18 cellular contexts compared by ENCODE assay signal in genomic region chr10:118041316-118041715, GRCh38. TPM values are rescaled to one million over a fixed set of nuclear protein-coding genes. Genes with fewer than 3 reads are reported as not detected.
DNase-seq lines count a peak whose midpoint lies in the region; ATAC-seq and TF ChIP-seq lines count a peak whose summit lies in the region.
"Had no signal": no experiment of that assay in that cellular context is flagged by ENCODE, and none has a peak within 500 bp of the region (broad histone marks: within the 10 kb centered on the region; RNA-seq: fewer than 3 reads in every experiment).

No MANE protein-coding gene starts in this region.

- no peak overlapping the region for H4K8ac ChIP-seq in IMR-90 (ENCODE audit: low read depth in 2 of 2, low read length in 2 of 2)

- no peak overlapping the region; the same call in 1 of the 2 replicates for H3K4me2 ChIP-seq in IMR-90 (ENCODE audit: low read depth, low read length)

- H3K4me3 ChIP-seq in ACC112 (ENCODE audit: low read depth, low read length) (0 out of 2 replicates have a peak overlapping the region, but pooled peaks have one; percentile 32), IMR-90 (ENCODE audit: insufficient read depth, low read depth, low read length) (no peak overlapping the region), cardiac fibroblast (replicated peaks in 1 of 2; ENCODE audit: low read depth in 2 of 2, low read length in 2 of 2) (no peak overlapping the region)
- H3K4me3 ChIP-seq: HAP-1 had no signal

- no peak overlapping the region for H2AK9ac ChIP-seq in IMR-90 (replicated peaks; ENCODE audit: low read depth, low read length, poor library complexity)

- H3K27ac ChIP-seq in ACC112 (ENCODE audit: low read depth, low read length) = peak overlapping the region; percentile 71
- no peak overlapping the region for H3K27ac ChIP-seq in IMR-90 (ENCODE audit: insufficient read depth, low read length)
- H3K27ac ChIP-seq: RWPE1 had no signal

- H2BK15ac ChIP-seq in IMR-90 (ENCODE audit: low read depth, low read length) = no peak overlapping the region

- in situ Hi-C loops in IMR-90 (cut with MboI; ENCODE audit: low sequenced_read_pairs) = no loop called here

- dilution Hi-C loops in IMR-90 (cut with HindIII; ENCODE audit: low sequenced_read_pairs, unreplicated experiment) = no loop called here

- H2AFZ ChIP-seq in ACC112 (ENCODE audit: low read length, unreplicated experiment) = no peak overlapping the region
- no peak overlapping the region for H2AFZ ChIP-seq in IMR-90 (replicated peaks; ENCODE audit: low read length, poor library complexity)

- H3K14ac ChIP-seq in IMR-90 (replicated peaks; ENCODE audit: low read depth, low read length) = no peak overlapping the region

- intact Hi-C loops in IMR-90 (cut with micrococcal nuclease) = loop anchor here (10.0 kb wide), 2 partner anchors 507 to 703 kb away; no protein-coding TSS in a partner anchor

- CTCF ChIA-PET in IMR-90 (lab: Yijun Ruan, JAX) = no interaction called here

- TF ChIP-seq CTCF in IMR-90 (conservative IDR thresholded peaks at IDR 0.05; ENCODE audit: low read depth, low read length) (no peak), cardiac fibroblast (IDR thresholded peaks at IDR 0.05; ENCODE audit: low read depth, low read length) (no peak)

- H3K23ac ChIP-seq in IMR-90 (ENCODE audit: low read depth, low read length) = no peak overlapping the region

- no CpG with 5 or more reads among the region's 2 CpGs for WGBS in IMR-90 (ENCODE audit: extremely low coverage in 2 of 2, insufficient read length in 1 of 2), 2 experiments

- no TSS peak for BruUV-seq in IMR-90 (replicated peaks; lab: Mats Ljungman, UMichigan)

- no peak overlapping the region for H3K18ac ChIP-seq in IMR-90 (ENCODE audit: low read depth, low read length)

- POLR2A ChIA-PET in IMR-90 (lab: Charles Lee; ENCODE audit: unreplicated experiment) = no interaction called here

- H2BK5ac ChIP-seq in IMR-90 (ENCODE audit: low read depth, low read length, poor library complexity, severe bottlenecking) = no peak overlapping the region

- H3K27me3 ChIP-seq in ACC112 (ENCODE audit: insufficient read depth, low read length) (no peaks in the 10 kb centered on the region), IMR-90 (ENCODE audit: control insufficient read depth, insufficient read depth, low read length) (no peaks in the 10 kb centered on the region)

- no peak overlapping the region for H4K5ac ChIP-seq in IMR-90 (ENCODE audit: low read depth, low read length)

- no peak overlapping the region for H2AK5ac ChIP-seq in IMR-90 (ENCODE audit: low read depth, low read length)

- ATAC-seq in IMR-90 (ENCODE audit: low read depth) (no peak), GM18907 (IDR thresholded peaks at IDR 0.05; ENCODE audit: unreplicated experiment) (no peak), HG02642 (IDR thresholded peaks at IDR 0.05; ENCODE audit: poor library complexity, unreplicated experiment) (no peak)
- ATAC-seq: sciatic nerve; stimulated activated effector memory CD8-positive, alpha-beta T cell treated with anti-CD3 and anti-CD28 coated beads, Interleukin-12 subunit alpha, Interleukin-12 subunit beta, amount 100 ng/mL, for 72 hours; T-helper 17 cell had no signal

- H3K56ac ChIP-seq in IMR-90 (ENCODE audit: extremely low read depth, insufficient read depth, low read length) = no peak overlapping the region

- H3K79me2 ChIP-seq in ACC112 (ENCODE audit: control insufficient read depth, insufficient read depth, low read length, unreplicated experiment) = peaks cover 57% of the 10 kb centered on the region

- no peaks in the 10 kb centered on the region; the same call in 1 of the 2 replicates for H4K20me1 ChIP-seq in IMR-90 (ENCODE audit: insufficient read depth, low read length)

- no peak for TF ChIP-seq RAD21 in IMR-90 (IDR thresholded peaks at IDR 0.05; ENCODE audit: low read length)

- no peak for TF ChIP-seq POLR2A in IMR-90 (IDR thresholded peaks at IDR 0.05; ENCODE audit: low read depth, low read length)

- no peak overlapping the region for H2BK20ac ChIP-seq in IMR-90 (ENCODE audit: low read depth, low read length)

- peaks cover 11% of the 10 kb centered on the region in 2 experiments; a peak in 3 of 4 replicates for H3K79me1 ChIP-seq in IMR-90 (ENCODE audit: low read depth in 1 of 2, low read length in 2 of 2)

- H3K9ac ChIP-seq in IMR-90 (ENCODE audit: low read depth, low read length) = no peak overlapping the region

- peaks cover 3% of the 10 kb centered on the region for H3K9me1 ChIP-seq in IMR-90 (ENCODE audit: insufficient read depth, low read length)

- H3K9me3 ChIP-seq in IMR-90 (ENCODE audit: control insufficient read depth, insufficient read depth, low read length) = no peaks in the 10 kb centered on the region
- H3K9me3 ChIP-seq: HAP-1 had no signal

- no peak overlapping the region for H3K4ac ChIP-seq in IMR-90 (ENCODE audit: low read depth, low read length)

- H4K91ac ChIP-seq in IMR-90 (ENCODE audit: insufficient read depth, low read depth, low read length) = no peak overlapping the region

- DNase-seq in IMR-90 (peak; percentile 76), cardiac fibroblast (ENCODE audit: low read depth in 2 of 2) (peak; percentile 71 to 86), kidney glomerular epithelial cell (lab: John Stamatoyannopoulos, UW) (peak; percentile 87), DMS 273 treated with DMSO at 0.1 percent for 48 hours (lab: John Stamatoyannopoulos, UW) (no peak), SHP77 (lab: John Stamatoyannopoulos, UW) (no peak)
- DNase-seq: activated CD8-positive, alpha-beta memory T cell treated with anti-CD3 and anti-CD28 coated beads, Interleukin-2, amount 50 U/mL, for 48 hours; Calu3; erythroblast; NCI-H187 treated with DMSO at 0.1 percent for 48 hours; NCI-H82; T-helper 17 cell had no signal

- H3K4me1 ChIP-seq in ACC112 (ENCODE audit: control insufficient read depth, insufficient read depth, low read length, unreplicated experiment) (peaks cover 37% of the 10 kb centered on the region), IMR-90 (ENCODE audit: control insufficient read depth, insufficient read depth, low read length) (no peaks in the 10 kb centered on the region; the same call in 1 of the 2 replicates)

- no peak overlapping the region for H2BK120ac ChIP-seq in IMR-90 (ENCODE audit: low read depth, low read length)

- no peaks in the 10 kb centered on the region for H3K36me3 ChIP-seq in ACC112 (ENCODE audit: insufficient read depth, low read length)
- peaks cover 1% of the 10 kb centered on the region; the same call in 1 of the 2 replicates for H3K36me3 ChIP-seq in IMR-90 (ENCODE audit: control insufficient read depth, insufficient read depth, low read length)

TF ChIP-seq in IMR-90, 13 proteins besides CTCF, POLR2A, EP300 and RAD21:
- no peak for TF ChIP-seq ELK1 (IDR thresholded peaks at IDR 0.05; ENCODE audit: borderline replicate concordance, low read depth, low read length)
- TF ChIP-seq SMC3 (IDR thresholded peaks at IDR 0.05; ENCODE audit: low read depth, low read length) = no peak

RNA-seq across cellular contexts. Expression of gene RAB11FIP2, which starts 5.4 kb away (rescaled TPM):
- total RNA-seq in IMR-90 (2012; rRNA removed) = 13.1 and 16.1 TPM in 2 replicates
- 3.6 and 5.5 TPM in 2 replicates for polyA plus RNA-seq in IMR-90 (2012; rRNA removed)
- polyA plus RNA-seq in IMR-90 (2012; cell fraction: cytosol; rRNA removed) = 0.38 and 0.40 TPM in 2 replicates
- polyA plus RNA-seq in IMR-90 (2012; cell fraction: nucleus; rRNA removed; ENCODE audit: low replicate concordance) = 0.54 and 5.5 TPM in 2 replicates

Comparison
In these comparisons a context has a peak if more than half of its experiments do, and no peak if none do; other contexts are left out.
1. DNase-seq: peak in IMR-90 (single experiment), cardiac fibroblast (2 of 2) and kidney glomerular epithelial cell (single experiment); none in DMS 273 treated with DMSO at 0.1 percent for 48 hours (single experiment) and SHP77 (0 of 2).